Comparison of ENCODE assay signal across 16 cellular contexts in genomic region chr5:66113160-66113559, GRCh38. TPM values are rescaled to one million over a fixed set of nuclear protein-coding genes. Genes with fewer than 3 reads are reported as not detected.
DNase-seq lines count a peak whose midpoint lies in the region; ATAC-seq and TF ChIP-seq lines count a peak whose summit lies in the region.
"Had no signal": no experiment of that assay in that cellular context is flagged by ENCODE, and none has a peak within 500 bp of the region (broad histone marks: within the 10 kb centered on the region; RNA-seq: fewer than 3 reads in every experiment).

No MANE protein-coding gene starts in this region.

- no peak overlapping the region for H3K27ac Mint-ChIP-seq in naive thymus-derived CD4-positive, alpha-beta T cell
- H3K27ac Mint-ChIP-seq: activated CD4-positive, alpha-beta T cell treated with anti-CD3 and anti-CD28 coated beads, Interleukin-2, amount 10 ng/mL, durations not matched to agents 7 days and 5 days; activated naive CD8-positive, alpha-beta T cell; CD4-positive, alpha-beta memory T cell had no signal

- no peak overlapping the region for H3K4ac ChIP-seq in mesenchymal stem cell (ENCODE audit: low read depth in 1 of 2, low read length in 2 of 2)

- no peaks in the 10 kb centered on the region for H3K36me3 ChIP-seq in mesenchymal stem cell (ENCODE audit: control insufficient read depth in 1 of 2, insufficient read depth in 2 of 2, low read depth in 1 of 2, low read length in 2 of 2)
- no peaks in the 10 kb centered on the region for H3K36me3 ChIP-seq in naive thymus-derived CD4-positive, alpha-beta T cell (ENCODE audit: control insufficient read depth in 2 of 3, insufficient read depth in 3 of 3, low read length in 3 of 3)
- no peaks in the 10 kb centered on the region for H3K36me3 ChIP-seq in body of pancreas (replicated peaks in 1 of 2; ENCODE audit: insufficient read depth in 1 of 2, low read depth in 2 of 2)
- H3K36me3 ChIP-seq: pancreas had no signal

- H2AFZ ChIP-seq in mesenchymal stem cell (ENCODE audit: low read depth, low read length) = no peak overlapping the region

- peaks cover 17% of the 10 kb centered on the region for H3K9me3 ChIP-seq in mesenchymal stem cell (ENCODE audit: control insufficient read depth, low read length)
- peaks cover 0 to 3% (median 0%) of the 10 kb centered on the region in 3 experiments for H3K9me3 ChIP-seq in naive thymus-derived CD4-positive, alpha-beta T cell (ENCODE audit: control insufficient read depth in 2 of 3, low read length in 3 of 3)
- H3K9me3 ChIP-seq in body of pancreas = peaks cover 0 to 11% (median 0%) of the 10 kb centered on the region in 3 donors
- H3K9me3 ChIP-seq: pancreas had no signal

- intact Hi-C loops in naive thymus-derived CD4-positive, alpha-beta T cell (cut with micrococcal nuclease) = no loop called here
- intact Hi-C loops in body of pancreas (cut with DNase I) = no loop called here

- H3K4me3 ChIP-seq in cardiac fibroblast (replicated peaks in 1 of 2; ENCODE audit: low read depth in 2 of 2, low read length in 2 of 2) = no peak overlapping the region
- no peak overlapping the region for H3K4me3 ChIP-seq in mesenchymal stem cell (ENCODE audit: insufficient read depth in 1 of 2, low read depth in 1 of 2, low read length in 2 of 2)
- no peak overlapping the region for H3K4me3 ChIP-seq in naive thymus-derived CD4-positive, alpha-beta T cell (ENCODE audit: low read length)
- no peak overlapping the region for H3K4me3 ChIP-seq in body of pancreas
- H3K4me3 ChIP-seq: pancreas, smooth muscle cell had no signal

- CTCF ChIA-PET in naive thymus-derived CD4-positive, alpha-beta T cell (lab: Charles Lee) = interaction anchor here (0.6 kb wide), 1 partner anchor 462 kb away, joined by 4 read pairs; no protein-coding TSS in a partner anchor
- CTCF ChIA-PET in GM10248 (lab: Yijun Ruan, JAX) = no interaction called here

- WGBS in mesenchymal stem cell = 63% methylated on average over 2 of the region's 2 CpGs
- WGBS in body of pancreas, 2 donors = 87% methylated on average over 2 of the region's 2 CpGs

- no peaks in the 10 kb centered on the region for H3K4me1 ChIP-seq in mesenchymal stem cell (ENCODE audit: control insufficient read depth, insufficient read depth, low read depth, low read length)
- no peaks in the 10 kb centered on the region for H3K4me1 ChIP-seq in naive thymus-derived CD4-positive, alpha-beta T cell (ENCODE audit: control insufficient read depth in 2 of 2, insufficient read depth in 2 of 2, low read length in 2 of 2)
- H3K4me1 ChIP-seq in body of pancreas = no peaks in the 10 kb centered on the region
- H3K4me1 ChIP-seq: pancreas had no signal

- DNase-seq in GM04504 (ENCODE audit: low read depth) (peak; percentile 25), NCI-H226 (peak; percentile 83), cardiac fibroblast (ENCODE audit: low read depth in 2 of 2) (peak; percentile 23 to 87), mesenchymal stem cell (peak; percentile 52), GM10248 (ENCODE audit: extremely low spot score) (no peak), body of pancreas (no peak)
- DNase-seq in naive thymus-derived CD4-positive, alpha-beta T cell = no peak
- DNase-seq in stimulated activated CD4-positive, alpha-beta T cell treated with anti-CD3 and anti-CD28 coated beads, Interleukin-4, amount 100 ng/mL, for 4 hours = no peak
- DNase-seq: activated CD4-positive, alpha-beta T cell treated with anti-CD3 and anti-CD28 coated beads, Interleukin-2, amount 10 ng/mL, durations not matched to agents 7 days and 5 days; CD4-positive, alpha-beta memory T cell; NCI-H2029; NCI-H82; pancreas had no signal

- ATAC-seq in naive thymus-derived CD4-positive, alpha-beta T cell = no peak
- ATAC-seq in body of pancreas = no peak
- ATAC-seq: pancreas had no signal

- no peak overlapping the region for H4K8ac ChIP-seq in mesenchymal stem cell (ENCODE audit: low read length)

- H2BK5ac ChIP-seq in mesenchymal stem cell (ENCODE audit: low read depth, low read length, poor library complexity, severe bottlenecking) = no peak overlapping the region

- no peak overlapping the region for H3K18ac ChIP-seq in mesenchymal stem cell (ENCODE audit: low read depth in 1 of 2, low read length in 2 of 2)

- no peak overlapping the region for H3K23ac ChIP-seq in mesenchymal stem cell (ENCODE audit: low read length in 2 of 2)

- no peak overlapping the region for H3K4me3 Mint-ChIP-seq in naive thymus-derived CD4-positive, alpha-beta T cell
- H3K4me3 Mint-ChIP-seq: activated CD4-positive, alpha-beta T cell treated with anti-CD3 and anti-CD28 coated beads, Interleukin-2, amount 10 ng/mL, durations not matched to agents 7 days and 5 days; activated naive CD8-positive, alpha-beta T cell; CD4-positive, alpha-beta memory T cell had no signal

- no peak overlapping the region for H4K91ac ChIP-seq in mesenchymal stem cell (ENCODE audit: low read length)

- no peak overlapping the region for H3K14ac ChIP-seq in mesenchymal stem cell (ENCODE audit: low read length in 2 of 2)

- H3K9me3 Mint-ChIP-seq in naive thymus-derived CD4-positive, alpha-beta T cell = peaks cover 4 to 61% (median 24%) of the 10 kb centered on the region in 11 donors

- no peaks in the 10 kb centered on the region for H3K27me3 ChIP-seq in mesenchymal stem cell (ENCODE audit: control insufficient read depth in 1 of 2, insufficient read depth in 1 of 2, low read length in 2 of 2)
- no peaks in the 10 kb centered on the region for H3K27me3 ChIP-seq in naive thymus-derived CD4-positive, alpha-beta T cell (ENCODE audit: control insufficient read depth in 2 of 2, insufficient read depth in 2 of 2, low read length in 2 of 2)
- H3K27me3 ChIP-seq in body of pancreas = no peaks in the 10 kb centered on the region
- H3K27me3 ChIP-seq: pancreas had no signal

- TF ChIP-seq POLR2A in body of pancreas (IDR thresholded peaks at IDR 0.05) = no peak

- no peak overlapping the region for H2AK5ac ChIP-seq in mesenchymal stem cell (ENCODE audit: low read length, severe bottlenecking)

- peaks cover 0 to 16% (median 0%) of the 10 kb centered on the region in 5 donors for H3K36me3 Mint-ChIP-seq in naive thymus-derived CD4-positive, alpha-beta T cell

- POLR2A ChIA-PET in naive thymus-derived CD4-positive, alpha-beta T cell (lab: Charles Lee) = no interaction called here
- POLR2A ChIA-PET in GM10248 (lab: Yijun Ruan, JAX) = no interaction called here

- no peak overlapping the region for H2BK15ac ChIP-seq in mesenchymal stem cell (ENCODE audit: low read depth, poor library complexity, severe bottlenecking)

- no peaks in the 10 kb centered on the region for H3K4me1 Mint-ChIP-seq in naive thymus-derived CD4-positive, alpha-beta T cell
- H3K4me1 Mint-ChIP-seq: activated CD4-positive, alpha-beta T cell treated with anti-CD3 and anti-CD28 coated beads, Interleukin-2, amount 10 ng/mL, durations not matched to agents 7 days and 5 days; CD4-positive, alpha-beta memory T cell had no signal

- no peaks in the 10 kb centered on the region for H3K79me1 ChIP-seq in mesenchymal stem cell (replicated peaks; ENCODE audit: low read length, poor library complexity, severe bottlenecking)

- H3K27me3 Mint-ChIP-seq in naive thymus-derived CD4-positive, alpha-beta T cell = peaks cover 0 to 5% (median 0%) of the 10 kb centered on the region in 5 donors
- H3K27me3 Mint-ChIP-seq: activated naive CD8-positive, alpha-beta T cell; CD4-positive, alpha-beta memory T cell had no signal

- no peak overlapping the region for H3K4me2 ChIP-seq in mesenchymal stem cell (ENCODE audit: low read length, poor library complexity, severe bottlenecking)
- H3K4me2 ChIP-seq: smooth muscle cell had no signal

- no peak overlapping the region for H2BK12ac ChIP-seq in mesenchymal stem cell (ENCODE audit: low read length in 2 of 2)

- peak overlapping the region; percentile 46 for H3K9ac ChIP-seq in mesenchymal stem cell (ENCODE audit: low read length)

- TF ChIP-seq CTCF in cardiac fibroblast (IDR thresholded peaks at IDR 0.05; ENCODE audit: low read depth, low read length) (no peak), GM10248 (IDR thresholded peaks at IDR 0.05; ENCODE audit: control extremely low read depth, extremely low read depth, low read depth, missing control alignments) (no peak), body of pancreas (IDR thresholded peaks at IDR 0.05) (no peak)

- H3K27ac ChIP-seq in mesenchymal stem cell (ENCODE audit: low read length, poor library complexity, severe bottlenecking) = no peak overlapping the region
- H3K27ac ChIP-seq in naive thymus-derived CD4-positive, alpha-beta T cell (ENCODE audit: low read depth, low read length) = no peak overlapping the region
- H3K27ac ChIP-seq in body of pancreas = no peak overlapping the region
- H3K27ac ChIP-seq: HL-60, pancreas had no signal

- no peak overlapping the region for H2BK120ac ChIP-seq in mesenchymal stem cell (ENCODE audit: low read depth, low read length)

RNA-seq across cellular contexts. Expression of gene SREK1, which starts 30.9 kb away (rescaled TPM):
- 45.0 TPM for polyA plus RNA-seq in mesenchymal stem cell (2013, experiment 1 of 2)
- 43.8 TPM for polyA plus RNA-seq in mesenchymal stem cell (2013, experiment 2 of 2)
- 100 to 1,000 TPM in 2 of 5 experiments, 10 to 100 TPM in 3; 68.2 to 143 (median 85.8) TPM for total RNA-seq in naive thymus-derived CD4-positive, alpha-beta T cell
- 10 to 100 TPM; 16.2 to 24.8 TPM for polyA plus RNA-seq in naive thymus-derived CD4-positive, alpha-beta T cell
- 100 to 1,000 TPM; 118 to 134 TPM for total RNA-seq in body of pancreas

Comparison
In these comparisons a context has a peak if more than half of its experiments do, and no peak if none do; other contexts are left out.
1. DNase-seq: peak in GM04504 (single experiment), NCI-H226 (single experiment), cardiac fibroblast (2 of 2) and mesenchymal stem cell (single experiment); none in naive thymus-derived CD4-positive, alpha-beta T cell (0 of 9), GM10248 (single experiment), stimulated activated CD4-positive, alpha-beta T cell treated with anti-CD3 and anti-CD28 coated beads, Interleukin-4, amount 100 ng/mL, for 4 hours (0 of 2) and body of pancreas (0 of 4).